ENCODE assay signal across 9 cellular contexts in the genomic region with DNA sequence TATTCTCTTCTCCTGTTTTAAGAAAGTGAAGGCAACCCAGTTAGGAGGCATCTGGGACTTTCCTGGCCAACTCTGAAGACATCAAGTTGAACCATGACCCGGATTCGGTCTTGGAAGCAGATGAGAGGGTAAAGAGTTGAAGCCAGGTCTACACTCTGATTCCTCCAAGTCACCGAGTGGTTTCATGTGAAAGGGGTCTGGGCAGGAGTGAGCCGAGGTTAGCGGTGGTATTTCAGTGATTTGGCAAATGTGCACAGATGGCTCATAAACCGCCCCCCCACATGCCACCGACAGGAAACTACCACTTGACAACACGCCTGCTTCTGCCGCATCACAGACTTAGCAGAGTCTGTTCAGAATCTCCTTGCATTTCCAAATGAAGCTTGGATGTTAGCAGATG. TPM values are rescaled to one million over a fixed set of nuclear protein-coding genes. Genes with fewer than 3 reads are reported as not detected.
DNase-seq lines count a peak whose midpoint lies in the region; ATAC-seq, FAIRE-seq and TF ChIP-seq lines count a peak whose summit lies in the region.
"Had no signal": no experiment of that assay in that cellular context is flagged by ENCODE, and none has a peak within 500 bp of the region (broad histone marks: within the 10 kb centered on the region; RNA-seq: fewer than 3 reads in every experiment).

No MANE protein-coding gene starts in this region.

- no peak overlapping the region for H3K4me3 ChIP-seq in BLaER1
- no peak overlapping the region for H3K4me3 ChIP-seq in H7 (ENCODE audit: insufficient read depth, low read depth, low read length)
- H3K4me3 ChIP-seq in prostate gland: no peak overlapping the region

- H3K4me2 ChIP-seq in BLaER1: peak overlapping the region; percentile 71

- no peaks in the 10 kb centered on the region for H3K9me3 ChIP-seq in BLaER1
- H3K9me3 ChIP-seq in prostate gland: no peaks in the 10 kb centered on the region
- H3K9me3 ChIP-seq: neutrophil had no signal

- intact Hi-C loops in prostate gland (cut with DNase I): no loop called here

- H3K4me1 ChIP-seq in BLaER1 (peaks cover 52% of the 10 kb centered on the region), prostate gland (replicated peaks) (no peaks in the 10 kb centered on the region)

- H3K27me3 ChIP-seq in BLaER1 (no peaks in the 10 kb centered on the region), H7 (ENCODE audit: control insufficient read depth, insufficient read depth, low read length) (no peaks in the 10 kb centered on the region), prostate gland (replicated peaks; ENCODE audit: insufficient read depth) (no peaks in the 10 kb centered on the region)
- H3K27me3 ChIP-seq: neutrophil had no signal

- H3K36me3 ChIP-seq in BLaER1 (no peaks in the 10 kb centered on the region), H7 (replicated peaks; ENCODE audit: control insufficient read depth, insufficient read depth, low read length) (no peaks in the 10 kb centered on the region), prostate gland (no peaks in the 10 kb centered on the region)
- H3K36me3 ChIP-seq: neutrophil had no signal

- no peak for TF ChIP-seq CTCF in prostate gland (IDR thresholded peaks at IDR 0.05)

- H4K20me1 ChIP-seq in BLaER1: no peaks in the 10 kb centered on the region

- peak overlapping the region; percentile 55; the same call in 1 of the 2 replicates for H3K27ac ChIP-seq in BLaER1
- H3K27ac ChIP-seq in prostate gland: no peak overlapping the region
- H3K27ac ChIP-seq: neutrophil had no signal

- DNase-seq in H7: peak; percentile 26
- peak; percentile 84 for DNase-seq in NCI-H82 treated with DMSO at 0.1 percent for 48 hours (lab: John Stamatoyannopoulos, UW; ENCODE audit: unreplicated experiment)
- DNase-seq in activated T-helper 1 cell treated with anti-CD3 and anti-CD28 coated beads, Interleukin-2, amount 50 U/mL, for 16 hours (ENCODE audit: low read depth in 1 of 2, low spot score in 1 of 2): peak; percentile 38 to 43
- DNase-seq in stimulated activated CD4-positive, alpha-beta T cell treated with anti-CD3 and anti-CD28 coated beads, Interleukin-2, amount 100 ng/mL, for 48 hours: peak; percentile 30 to 45
- DNase-seq in prostate gland (ENCODE audit: low spot score): no peak
- no peak for DNase-seq in RCC 7860 (ENCODE audit: low spot score)

- ATAC-seq in HG02840 (IDR thresholded peaks at IDR 0.05; ENCODE audit: low FRiP score, unreplicated experiment): no peak

- TF ChIP-seq POLR2A in prostate gland (IDR thresholded peaks at IDR 0.05): no peak

- WGBS in prostate gland: 28% methylated on average over 9 of the region's 9 CpGs

- FAIRE-seq in RCC 7860 (lab: Jason Lieb, UNC): no peak

- H3K9ac ChIP-seq in BLaER1: peak overlapping the region; percentile 17; the same call in 1 of the 2 replicates

RNA-seq across cellular contexts. Expression of a gene that starts 11.3 kb away (rescaled TPM):
- 149 and 155 TPM in 2 replicates for total RNA-seq in H7 (2014; rRNA removed; shearing (Covaris generic))
- total RNA-seq in prostate gland: 100 to 1,000 TPM; 150 to 171 TPM

RNA-seq across cellular contexts. Expression of a gene that starts 15.8 kb away (rescaled TPM):
- total RNA-seq in H7 (2014; rRNA removed; shearing (Covaris generic)): 198 and 223 TPM in 2 replicates
- 10 to 100 TPM; 98.8 to 99.8 TPM for total RNA-seq in prostate gland

RNA-seq across cellular contexts. Expression of a gene that starts 21.9 kb away (rescaled TPM):
- 44.2 and 56.7 TPM in 2 replicates for total RNA-seq in H7 (2014; rRNA removed; shearing (Covaris generic))
- total RNA-seq in prostate gland: 10 to 100 TPM; 14.4 to 14.8 TPM

RNA-seq across cellular contexts. Expression of a gene that starts 33.9 kb away (rescaled TPM):
- 0.73 and 3.2 TPM in 2 replicates for total RNA-seq in H7 (2014; rRNA removed; shearing (Covaris generic))
- total RNA-seq in prostate gland: 10 to 100 TPM; 10.7 to 15.1 TPM

RNA-seq across cellular contexts. Expression of a gene that starts 34.1 kb away (rescaled TPM):
- 38.3 and 39.4 TPM in 2 replicates for total RNA-seq in H7 (2014; rRNA removed; shearing (Covaris generic))
- 10 to 100 TPM; 25.8 to 34.4 TPM for total RNA-seq in prostate gland

Comparison
In these comparisons a context has a peak if more than half of its experiments do, and no peak if none do; other contexts are left out.
1. DNase-seq: peak in H7 (single experiment), NCI-H82 treated with DMSO at 0.1 percent for 48 hours (single experiment), activated T-helper 1 cell treated with anti-CD3 and anti-CD28 coated beads, Interleukin-2, amount 50 U/mL, for 16 hours (2 of 2) and stimulated activated CD4-positive, alpha-beta T cell treated with anti-CD3 and anti-CD28 coated beads, Interleukin-2, amount 100 ng/mL, for 48 hours (2 of 2); none in prostate gland (single experiment) and RCC 7860 (single experiment).